ENCODE assay signal across 16 cellular contexts in the genomic region with DNA sequence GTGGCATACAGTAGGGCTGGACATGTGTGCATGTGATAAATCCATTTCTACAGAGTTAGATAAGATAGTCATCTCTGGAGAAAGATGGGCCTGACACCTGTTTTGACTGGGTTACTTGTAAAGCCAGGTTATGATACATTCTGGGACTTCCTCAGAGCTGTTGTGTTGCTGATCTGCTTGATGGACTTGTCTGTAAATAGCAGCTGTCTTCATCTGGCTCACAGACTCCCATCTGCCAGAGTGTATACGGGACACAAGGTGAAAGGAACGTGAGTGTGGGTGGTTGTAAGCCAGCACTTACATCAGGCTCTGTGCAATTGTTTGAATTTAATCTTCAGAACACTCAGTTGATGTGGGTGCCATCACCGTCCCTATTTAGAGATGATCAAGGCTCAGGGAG. TPM values are rescaled to one million over a fixed set of nuclear protein-coding genes. Genes with fewer than 3 reads are reported as not detected.
DNase-seq lines count a peak whose midpoint lies in the region; ATAC-seq, FAIRE-seq and TF ChIP-seq lines count a peak whose summit lies in the region.
"Had no signal": no experiment of that assay in that cellular context is flagged by ENCODE, and none has a peak within 500 bp of the region (broad histone marks: within the 10 kb centered on the region; RNA-seq: fewer than 3 reads in every experiment).

No MANE protein-coding gene starts in this region.

- H3K18ac ChIP-seq in trophoblast cell (ENCODE audit: low read length), result no peak overlapping the region

- no peak overlapping the region for H3K23ac ChIP-seq in trophoblast cell (ENCODE audit: low read length)

- H3K9ac ChIP-seq in K562 (ENCODE audit: insufficient read depth in 1 of 2, low read depth in 2 of 2, low read length in 2 of 2), result no peak overlapping the region
- H3K9ac ChIP-seq in trophoblast cell (ENCODE audit: low read length), result no peak overlapping the region
- H3K9ac ChIP-seq in GM23248, result no peak overlapping the region

- peak; percentile 15 for FAIRE-seq in K562 (lab: Jason Lieb, UNC)
- FAIRE-seq: TTC549 had no signal

- H4K20me1 ChIP-seq in K562 (replicated peaks; ENCODE audit: control insufficient read depth, insufficient read depth, low read length), result 0 out of 2 replicates have a peak, but pooled peaks cover 7% of the 10 kb centered on the region
- H4K20me1 ChIP-seq in GM23248 (ENCODE audit: insufficient read depth), result no peaks in the 10 kb centered on the region

- H3K27me3 ChIP-seq in K562 (ENCODE audit: control insufficient read depth in 2 of 2, insufficient read depth in 2 of 2, low read length in 2 of 2) (no peaks in the 10 kb centered on the region), trophoblast cell (ENCODE audit: insufficient read depth, low read length) (no peaks in the 10 kb centered on the region), GM23248 (replicated peaks; ENCODE audit: insufficient read depth) (no peaks in the 10 kb centered on the region)

- no peaks in the 10 kb centered on the region for H3K79me1 ChIP-seq in trophoblast cell (ENCODE audit: low read length)

- intact Hi-C loops in K562 (cut with micrococcal nuclease), result no loop called here

- no peak overlapping the region for H2AK5ac ChIP-seq in trophoblast cell (ENCODE audit: low read length)

- CTCF ChIA-PET in K562 (lab: Yijun Ruan, JAX; ENCODE audit: low intra/inter-chr PET ratio), result no interaction called here

- no peak overlapping the region for H3K4ac ChIP-seq in trophoblast cell (ENCODE audit: low read depth, low read length)

- H3K4me1 ChIP-seq in K562 (replicated peaks in 1 of 2; ENCODE audit: control insufficient read depth in 2 of 2, insufficient read depth in 2 of 2, low read length in 2 of 2), result peaks cover 24 to 27% of the 10 kb centered on the region in 2 experiments
- peaks cover 3 to 11% of the 10 kb centered on the region in 2 experiments for H3K4me1 ChIP-seq in trophoblast cell (ENCODE audit: control insufficient read depth in 1 of 2, insufficient read depth in 2 of 2, low read length in 2 of 2)
- H3K4me1 ChIP-seq in GM23248 (ENCODE audit: insufficient read depth), result no peaks in the 10 kb centered on the region

- no peak for TF ChIP-seq POLR2A in K562 (conservative IDR thresholded peaks at IDR 0.05)

- no TSS peak for BruUV-seq in K562 (replicated peaks; lab: Mats Ljungman, UMichigan)

- H3K9me1 ChIP-seq in K562 (ENCODE audit: control insufficient read depth, insufficient read depth, low read length), result peaks cover 4% of the 10 kb centered on the region

- DNase-seq in K562 (ENCODE audit: extremely low read depth in 1 of 4, low spot score in 3 of 4) (no peak), trophoblast cell (peak; percentile 42 to 67), GM23248 (no peak), RPMI8226 (no peak), NCI-H510A (lab: John Stamatoyannopoulos, UW) (no peak), A172 (ENCODE audit: low spot score) (no peak)
- DNase-seq: activated CD8-positive, alpha-beta memory T cell treated with anti-CD3 and anti-CD28 coated beads for 24 hours; activated naive CD4-positive, alpha-beta T cell; effector memory CD8-positive, alpha-beta T cell; Karpas-422; NCI-H1417; OCI-M1; stimulated activated CD4-positive, alpha-beta T cell treated with anti-CD3 and anti-CD28 coated beads, Interleukin-4, amount 100 ng/mL, for 4 hours had no signal

- no peak overlapping the region for H3K4me3 ChIP-seq in K562
- no peak overlapping the region for H3K4me3 ChIP-seq in trophoblast cell (ENCODE audit: low read depth, low read length)
- no peak overlapping the region for H3K4me3 ChIP-seq in GM23248

- H3K4me2 ChIP-seq in K562 (ENCODE audit: insufficient read depth, low read length), result no peak overlapping the region
- no peak overlapping the region for H3K4me2 ChIP-seq in trophoblast cell (ENCODE audit: low read length)
- no peak overlapping the region for H3K4me2 ChIP-seq in GM23248 (ENCODE audit: unreplicated experiment)

- WGBS in K562 (ENCODE audit: insufficient coverage, low coverage, missing lambda C conversion rate), result 46% methylated on average over 3 of the region's 3 CpGs
- WGBS in trophoblast cell (ENCODE audit: extremely low coverage, insufficient coverage, insufficient read length), result no CpG with 5 or more reads among the region's 3 CpGs
- 79 to 88% methylated on average over 3 of the region's 3 CpGs for WGBS in GM23248 (ENCODE audit: low coverage in 1 of 2, low lambda C conversion rate in 2 of 2, missing lambda C conversion rate in 2 of 2), 2 experiments

- TF ChIP-seq RAD21 in K562 (CRISPR knock-in tag; conservative IDR thresholded peaks at IDR 0.05 in 1 of 2, IDR thresholded peaks at IDR 0.05 in 1 of 2), result no peak

- no peaks in the 10 kb centered on the region for H3F3A ChIP-seq in GM23248 (ENCODE audit: insufficient read depth)

- H2BK120ac ChIP-seq in trophoblast cell (ENCODE audit: insufficient read depth, low read length, poor library complexity), result no peak overlapping the region

- no peak overlapping the region for H2AFZ ChIP-seq in K562 (ENCODE audit: low read depth, low read length)
- no peak overlapping the region for H2AFZ ChIP-seq in trophoblast cell (ENCODE audit: insufficient read depth, low read length, poor library complexity)
- no peak overlapping the region for H2AFZ ChIP-seq in GM23248

- H3K14ac ChIP-seq in trophoblast cell (ENCODE audit: low read length), result no peak overlapping the region

- H4K8ac ChIP-seq in trophoblast cell (ENCODE audit: low read depth, low read length), result no peak overlapping the region

- in situ Hi-C loops in K562 (cut with MboI), result no loop called here
- in situ Hi-C loops in GM23248 (cut with MboI), result no loop called here

- no peak overlapping the region for H4K91ac ChIP-seq in trophoblast cell (ENCODE audit: low read depth, low read length)

- H2BK12ac ChIP-seq in trophoblast cell (ENCODE audit: low read length), result no peak overlapping the region

- peak; percentile 61 for ATAC-seq in GM18511 (IDR thresholded peaks at IDR 0.05; ENCODE audit: unreplicated experiment)
- ATAC-seq in HG02610 (IDR thresholded peaks at IDR 0.05; ENCODE audit: unreplicated experiment), result peak; percentile 69
- no peak for ATAC-seq in K562
- ATAC-seq: effector memory CD8-positive, alpha-beta T cell had no signal

- no peaks in the 10 kb centered on the region for H3K9me2 ChIP-seq in GM23248 (ENCODE audit: insufficient read depth)

- H3K9me3 ChIP-seq in K562 (replicated peaks; ENCODE audit: control insufficient read depth, insufficient read depth, low read depth, low read length), result no peaks in the 10 kb centered on the region
- no peaks in the 10 kb centered on the region for H3K9me3 ChIP-seq in trophoblast cell (ENCODE audit: insufficient read depth, low read depth, low read length)
- no peaks in the 10 kb centered on the region for H3K9me3 ChIP-seq in GM23248 (ENCODE audit: low read depth)

- no peak for TF ChIP-seq CTCF in K562 (IDR thresholded peaks at IDR 0.05 in 2 of 3, conservative IDR thresholded peaks at IDR 0.05 in 1 of 3; ENCODE audit: insufficient read depth in 2 of 3, low read depth in 1 of 3, low read length in 3 of 3)

- POLR2A ChIA-PET in K562 (lab: Yijun Ruan, JAX), result interaction anchor here (1.7 kb wide), 1 partner anchor 8 kb away, joined by 9 read pairs; no protein-coding TSS in a partner anchor

- no peak overlapping the region for H2BK5ac ChIP-seq in trophoblast cell (ENCODE audit: low read depth, low read length, poor library complexity)

- no peaks in the 10 kb centered on the region; the same call in 2 of the 3 replicates for H3K36me3 ChIP-seq in K562 (ENCODE audit: control insufficient read depth, insufficient read depth, low read length)
- H3K36me3 ChIP-seq in trophoblast cell (ENCODE audit: control insufficient read depth in 1 of 2, insufficient read depth in 2 of 2, low read length in 2 of 2), result no peaks in the 10 kb centered on the region
- H3K36me3 ChIP-seq in GM23248 (ENCODE audit: low read depth), result no peaks in the 10 kb centered on the region

- H3K27ac ChIP-seq in K562 (ENCODE audit: extremely low read depth, low read depth, low read length) (no peak overlapping the region), trophoblast cell (ENCODE audit: low read depth, low read length) (no peak overlapping the region), GM23248 (no peak overlapping the region)

- H3K79me2 ChIP-seq in K562 (ENCODE audit: control insufficient read depth, insufficient read depth, low read length) (peaks cover 26% of the 10 kb centered on the region; the same call in 2 of the 3 replicates), trophoblast cell (ENCODE audit: control insufficient read depth, insufficient read depth, low read length, poor library complexity) (no peaks in the 10 kb centered on the region), GM23248 (ENCODE audit: insufficient read depth) (no peaks in the 10 kb centered on the region)

- H4K12ac ChIP-seq in trophoblast cell (ENCODE audit: low read depth, low read length), result no peak overlapping the region

- TF ChIP-seq EP300 in K562 (IDR thresholded peaks at IDR 0.05; ENCODE audit: low read length), result no peak

TF ChIP-seq in K562, 482 proteins besides CTCF, POLR2A, EP300 and RAD21 (continues in another document):
- TF ChIP-seq RBBP5 (IDR thresholded peaks at IDR 0.05; ENCODE audit: borderline replicate concordance, insufficient read depth, low read length, poor library complexity, severe bottlenecking), result no peak
- TF ChIP-seq GATA2 (CRISPR knock-in tag; IDR thresholded peaks at IDR 0.05), result no peak
- no peak for TF ChIP-seq KDM4B (IDR thresholded peaks at IDR 0.05; ENCODE audit: borderline replicate concordance in 2 of 2, low read depth in 1 of 2)

RNA-seq across cellular contexts. Expression of a gene that starts 49.8 kb away (rescaled TPM):
- 37.6 and 49.9 TPM in 2 replicates for total RNA-seq in K562 (2011; cell fraction: chromatin; rRNA removed; ENCODE audit: low replicate concordance)
- 23.3 and 28.0 TPM in 2 replicates for total RNA-seq in K562 (2011; cell fraction: nucleolus; rRNA removed)
- total RNA-seq in K562 (2011; cell fraction: nucleoplasm; rRNA removed), result 34.2 and 58.8 TPM in 2 replicates
- total RNA-seq in K562 (2014; rRNA removed) (17.2 and 20.6 TPM in 2 replicates), K562 (2014; rRNA removed; fragmentation: Illumina TruSeq; extraction: Trizol) (9.3 and 10.2 TPM in 2 replicates), K562 (2015; rRNA removed; fragmentation: Illumina TruSeq; extraction: Trizol) (12.1 and 13.8 TPM in 2 replicates), K562 (2021) (23.1 and 24.2 TPM in 2 replicates)
- polyA plus RNA-seq in K562 (2011; rRNA removed) (6.1 and 9.4 TPM in 2 replicates), K562 (2014; fragmentation: Illumina TruSeq; extraction: Trizol) (15.3 and 21.4 TPM in 2 replicates), K562 (2014; fragmentation: Nextera tagmentation; extraction: Ambion mirVana) (under 1 TPM; 0.92 to 0.98 TPM), K562 (2014; rRNA removed) (13.5 and 19.4 TPM in 2 replicates), GM23248 (2016; fragmentation: Nextera tagmentation; extraction: Ambion mirVana) (0.94 and 1.4 TPM in 2 replicates)
- polyA plus RNA-seq in K562 (2011; cell fraction: cytosol; rRNA removed), result 5.7 and 25.9 TPM in 2 replicates
- polyA plus RNA-seq in K562 (2011; cell fraction: nucleus; rRNA removed), result 9.8 and 25.2 TPM in 2 replicates
- 15.2 and 17.9 TPM in 2 replicates for polyA plus RNA-seq in K562 (2012)
- polyA minus RNA-seq in K562 (2011; rRNA and poly(A)+ RNA removed), result 4.9 and 9.7 TPM in 2 replicates
- 5.5 and 9.4 TPM in 2 replicates for polyA minus RNA-seq in K562 (2011; cell fraction: cytosol; rRNA and poly(A)+ RNA removed)
- polyA minus RNA-seq in K562 (2011; cell fraction: nucleus; rRNA and poly(A)+ RNA removed), result 9.3 and 15.9 TPM in 2 replicates
- 17.7 and 19.7 TPM in 2 replicates for polyA plus RNA-seq in trophoblast cell (2013)
- 4.5 and 5.3 TPM in 2 replicates for total RNA-seq in GM23248 (2014; rRNA removed; shearing (Covaris generic))
- total RNA-seq in A172 (2014; rRNA removed; shearing (Covaris generic)), result 3.5 and 5.5 TPM in 2 replicates

Comparison
In these comparisons a context has a peak if more than half of its experiments do, and no peak if none do; other contexts are left out.
1. DNase-seq: peak in trophoblast cell (2 of 2); none in K562 (0 of 4), GM23248 (single experiment), RPMI8226 (single experiment), NCI-H510A (single experiment) and A172 (single experiment).